In the genomic region with DNA sequence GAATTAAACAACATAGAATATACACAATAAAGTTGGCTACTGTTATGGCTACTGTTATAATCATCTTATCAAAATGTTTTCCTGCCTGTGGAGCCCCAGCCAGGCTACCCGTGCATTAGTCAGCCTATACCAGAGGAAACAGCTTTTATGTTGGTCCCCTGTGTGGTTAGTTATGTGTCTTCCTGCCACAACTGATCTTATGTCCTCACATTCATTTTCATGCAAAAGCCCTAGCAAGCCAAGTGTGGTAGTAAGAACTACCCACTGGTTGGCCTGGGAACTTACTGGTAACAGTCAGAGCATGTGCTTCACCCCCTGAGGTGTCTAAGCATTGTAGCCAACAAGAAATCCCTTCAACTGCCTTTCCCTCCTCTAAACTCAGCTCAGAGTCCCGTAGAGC, we compare ENCODE assay signal across 8 cellular contexts. TPM values are rescaled to one million over a fixed set of nuclear protein-coding genes. Genes with fewer than 3 reads are reported as not detected.
DNase-seq lines count a peak whose midpoint lies in the region; ATAC-seq and TF ChIP-seq lines count a peak whose summit lies in the region.

No MANE protein-coding gene starts in this region.

- no peaks in the 10 kb centered on the region for H3K79me2 ChIP-seq in smooth muscle cell (ENCODE audit: low read depth)

- peaks cover 10% of the 10 kb centered on the region for H3K4me1 Mint-ChIP-seq in activated CD4-positive, alpha-beta T cell treated with anti-CD3 and anti-CD28 coated beads for 36 hours
- H3K4me1 Mint-ChIP-seq in activated T-helper 1 cell treated with anti-CD3 and anti-CD28 coated beads, Interleukin-12 subunit alpha, Interleukin-12 subunit beta, Interleukin-2, Interleukin-4 antibody, amounts not matched to agents 30 ng/mL and 10 ng/mL and 1 ng/mL, durations not matched to agents 14 hours and 24 hours and 36 hours (ENCODE audit: low read depth): peaks cover 13% of the 10 kb centered on the region

- no peaks in the 10 kb centered on the region for H3F3A ChIP-seq in smooth muscle cell (ENCODE audit: low read depth)

- ATAC-seq in activated CD4-positive, alpha-beta T cell treated with anti-CD3 and anti-CD28 coated beads for 36 hours: peak; percentile 91
- ATAC-seq in HG03565 (IDR thresholded peaks at IDR 0.05; ENCODE audit: unreplicated experiment) (peak; percentile 71), GM19452 (IDR thresholded peaks at IDR 0.05; ENCODE audit: unreplicated experiment) (no peak)

- no peak overlapping the region for H3K4me2 ChIP-seq in smooth muscle cell

- H3K9me3 ChIP-seq in smooth muscle cell (replicated peaks; ENCODE audit: low read depth): no peaks in the 10 kb centered on the region

- H3K36me3 ChIP-seq in smooth muscle cell (ENCODE audit: low read depth): no peaks in the 10 kb centered on the region

- no peaks in the 10 kb centered on the region for H3K27me3 ChIP-seq in smooth muscle cell (ENCODE audit: low read depth)

- H3K9ac ChIP-seq in smooth muscle cell (ENCODE audit: low read depth): no peak overlapping the region

- no peak overlapping the region for H3K4me3 ChIP-seq in smooth muscle cell

- no peaks in the 10 kb centered on the region for H3K9me3 Mint-ChIP-seq in activated CD4-positive, alpha-beta T cell treated with anti-CD3 and anti-CD28 coated beads for 36 hours (ENCODE audit: low read depth)
- H3K9me3 Mint-ChIP-seq in activated T-helper 1 cell treated with anti-CD3 and anti-CD28 coated beads, Interleukin-12 subunit alpha, Interleukin-12 subunit beta, Interleukin-2, Interleukin-4 antibody, amounts not matched to agents 30 ng/mL and 10 ng/mL and 1 ng/mL, durations not matched to agents 14 hours and 24 hours and 36 hours: no peaks in the 10 kb centered on the region

- peak; percentile 14 for DNase-seq in activated CD4-positive, alpha-beta T cell treated with anti-CD3 and anti-CD28 coated beads for 36 hours
- DNase-seq in activated CD4-positive, alpha-beta T cell treated with anti-CD3 and anti-CD28 coated beads for 1 hour: no peak
- DNase-seq in activated T-helper 1 cell treated with anti-CD3 and anti-CD28 coated beads, Interleukin-12 subunit alpha, Interleukin-12 subunit beta, Interleukin-2, Interleukin-4 antibody, amounts not matched to agents 30 ng/mL and 10 ng/mL and 1 ng/mL, durations not matched to agents 14 hours and 24 hours and 36 hours (ENCODE audit: low spot score): no peak
- DNase-seq in smooth muscle cell (lab: John Stamatoyannopoulos, UW; ENCODE audit: unreplicated experiment) (no peak), DMS 273 (lab: John Stamatoyannopoulos, UW; ENCODE audit: unreplicated experiment) (no peak), NCI-H1436 treated with DMSO at 0.1 percent for 48 hours (lab: John Stamatoyannopoulos, UW) (no peak)

- H3K36me3 Mint-ChIP-seq in activated CD4-positive, alpha-beta T cell treated with anti-CD3 and anti-CD28 coated beads for 36 hours (ENCODE audit: low read depth): no peaks in the 10 kb centered on the region
- peaks cover 2% of the 10 kb centered on the region for H3K36me3 Mint-ChIP-seq in activated T-helper 1 cell treated with anti-CD3 and anti-CD28 coated beads, Interleukin-12 subunit alpha, Interleukin-12 subunit beta, Interleukin-2, Interleukin-4 antibody, amounts not matched to agents 30 ng/mL and 10 ng/mL and 1 ng/mL, durations not matched to agents 14 hours and 24 hours and 36 hours (ENCODE audit: low read depth)

- H3K27ac ChIP-seq in smooth muscle cell (ENCODE audit: low read depth): peak overlapping the region; percentile 57

- no peak for TF ChIP-seq CTCF in smooth muscle cell (IDR thresholded peaks at IDR 0.05; ENCODE audit: borderline replicate concordance, insufficient read depth, poor library complexity, severe bottlenecking)

- intact Hi-C loops in activated CD4-positive, alpha-beta T cell treated with anti-CD3 and anti-CD28 coated beads for 36 hours (cut with DNase I, micrococcal nuclease): no loop called here
- intact Hi-C loops in activated T-helper 1 cell treated with anti-CD3 and anti-CD28 coated beads, Interleukin-12 subunit alpha, Interleukin-12 subunit beta, Interleukin-2, Interleukin-4 antibody, amounts not matched to agents 30 ng/mL and 10 ng/mL and 1 ng/mL, durations not matched to agents 14 hours and 24 hours and 36 hours (cut with micrococcal nuclease): no loop called here

- POLR2A ChIA-PET in activated CD4-positive, alpha-beta T cell treated with anti-CD3 and anti-CD28 coated beads for 36 hours (lab: Charles Lee): no interaction called here

- H2AFZ ChIP-seq in smooth muscle cell (ENCODE audit: low read depth): no peak overlapping the region

- H3K27ac Mint-ChIP-seq in activated CD4-positive, alpha-beta T cell treated with anti-CD3 and anti-CD28 coated beads for 36 hours: peak overlapping the region; percentile 29
- peak overlapping the region; percentile 81 for H3K27ac Mint-ChIP-seq in activated T-helper 1 cell treated with anti-CD3 and anti-CD28 coated beads, Interleukin-12 subunit alpha, Interleukin-12 subunit beta, Interleukin-2, Interleukin-4 antibody, amounts not matched to agents 30 ng/mL and 10 ng/mL and 1 ng/mL, durations not matched to agents 14 hours and 24 hours and 36 hours

- H4K20me1 ChIP-seq in smooth muscle cell (ENCODE audit: low read depth): no peaks in the 10 kb centered on the region

- H3K4me1 ChIP-seq in smooth muscle cell (ENCODE audit: low read depth): no peaks in the 10 kb centered on the region

- 69% methylated on average over 2 of the region's 2 CpGs for WGBS in smooth muscle cell (ENCODE audit: low lambda C conversion rate)

- no peak overlapping the region for H3K4me3 Mint-ChIP-seq in activated CD4-positive, alpha-beta T cell treated with anti-CD3 and anti-CD28 coated beads for 36 hours
- peak overlapping the region; percentile 48 for H3K4me3 Mint-ChIP-seq in activated T-helper 1 cell treated with anti-CD3 and anti-CD28 coated beads, Interleukin-12 subunit alpha, Interleukin-12 subunit beta, Interleukin-2, Interleukin-4 antibody, amounts not matched to agents 30 ng/mL and 10 ng/mL and 1 ng/mL, durations not matched to agents 14 hours and 24 hours and 36 hours

- CTCF ChIA-PET in activated CD4-positive, alpha-beta T cell treated with anti-CD3 and anti-CD28 coated beads for 36 hours (lab: Charles Lee): no interaction called here

- no peaks in the 10 kb centered on the region for H3K27me3 Mint-ChIP-seq in activated CD4-positive, alpha-beta T cell treated with anti-CD3 and anti-CD28 coated beads for 36 hours
- H3K27me3 Mint-ChIP-seq in activated T-helper 1 cell treated with anti-CD3 and anti-CD28 coated beads, Interleukin-12 subunit alpha, Interleukin-12 subunit beta, Interleukin-2, Interleukin-4 antibody, amounts not matched to agents 30 ng/mL and 10 ng/mL and 1 ng/mL, durations not matched to agents 14 hours and 24 hours and 36 hours (ENCODE audit: insufficient read depth): no peaks in the 10 kb centered on the region

RNA-seq across cellular contexts. Expression of a gene that starts 21.8 kb away (rescaled TPM):
- under 1 TPM; 0.49 to 0.50 TPM for total RNA-seq in activated CD4-positive, alpha-beta T cell treated with anti-CD3 and anti-CD28 coated beads for 36 hours
- total RNA-seq in activated T-helper 1 cell treated with anti-CD3 and anti-CD28 coated beads, Interleukin-12 subunit alpha, Interleukin-12 subunit beta, Interleukin-2, Interleukin-4 antibody, amounts not matched to agents 30 ng/mL and 10 ng/mL and 1 ng/mL, durations not matched to agents 14 hours and 24 hours and 36 hours: 2.2 and 2.5 TPM in 2 replicates
- total RNA-seq in smooth muscle cell: 4.4 and 13.6 TPM in 2 replicates
- polyA plus RNA-seq in smooth muscle cell: 22.5 and 37.3 TPM in 2 replicates
